ENCODE assay signal across 23 cellular contexts in the genomic region with DNA sequence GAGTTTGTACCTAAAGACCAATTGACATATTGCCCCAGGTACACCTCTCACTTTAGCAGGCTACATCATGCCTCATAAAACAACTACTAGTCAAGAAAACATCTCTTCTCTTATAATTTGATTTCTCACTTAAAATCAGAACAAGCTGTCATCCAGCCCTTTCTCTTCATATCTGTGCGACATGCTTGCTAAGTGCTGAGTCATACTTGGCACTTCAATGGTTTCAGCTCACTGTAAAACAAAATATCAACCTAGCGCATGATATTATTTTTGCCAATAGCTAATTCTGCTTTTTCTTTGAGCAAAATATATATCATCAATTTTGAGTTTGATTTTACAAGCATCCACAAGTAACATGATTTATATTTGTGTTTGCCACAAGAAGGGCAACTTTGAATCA. TPM values are rescaled to one million over a fixed set of nuclear protein-coding genes. Genes with fewer than 3 reads are reported as not detected.
DNase-seq lines count a peak whose midpoint lies in the region; ATAC-seq, FAIRE-seq and TF ChIP-seq lines count a peak whose summit lies in the region.
"Had no signal": no experiment of that assay in that cellular context is flagged by ENCODE, and none has a peak within 500 bp of the region (broad histone marks: within the 10 kb centered on the region; RNA-seq: fewer than 3 reads in every experiment).

No MANE protein-coding gene starts in this region.

- H4K20me1 ChIP-seq in mammary epithelial cell (ENCODE audit: insufficient read depth, low read length), result no peaks in the 10 kb centered on the region

- FAIRE-seq in frontal cortex (lab: Jason Lieb, UNC), result no peak

- no TSS peak for BruUV-seq in mammary epithelial cell (replicated peaks; lab: Mats Ljungman, UMichigan)

- H3K4me3 Mint-ChIP-seq in activated CD4-positive, alpha-beta T cell treated with anti-CD3 and anti-CD28 coated beads for 36 hours, result no peak overlapping the region
- H3K4me3 Mint-ChIP-seq: neural progenitor cell had no signal

- 66% methylated on average over 2 of the region's 2 CpGs for WGBS in mammary epithelial cell (ENCODE audit: low coverage, missing lambda C conversion rate)
- 58 to 81% (median 78%) methylated on average over 2 of the region's 2 CpGs for WGBS in spleen, 5 donors

- H3K27ac ChIP-seq in C4-2B (peak overlapping the region; percentile 78; the same call in 1 of the 2 replicates), mammary epithelial cell (ENCODE audit: insufficient read depth, low read depth, low read length) (no peak overlapping the region), spleen (no peak overlapping the region)
- H3K27ac ChIP-seq: neural progenitor cell, right atrium auricular region, tibial artery, WERI-Rb-1 had no signal

- H3K9me3 ChIP-seq in mammary epithelial cell (replicated peaks; ENCODE audit: insufficient read depth, low read length) (peaks cover 9% of the 10 kb centered on the region), spleen (peaks cover 4 to 35% (median 24%) of the 10 kb centered on the region in 8 donors)
- H3K9me3 ChIP-seq: BE2C had no signal

- no peaks in the 10 kb centered on the region for H3K79me2 ChIP-seq in mammary epithelial cell (ENCODE audit: insufficient read depth, low read length)

- no peaks in the 10 kb centered on the region for H3K36me3 ChIP-seq in mammary epithelial cell (ENCODE audit: insufficient read depth, low read length)
- no peaks in the 10 kb centered on the region for H3K36me3 ChIP-seq in spleen
- H3K36me3 ChIP-seq: BE2C, neural progenitor cell, right atrium auricular region, tibial artery, WERI-Rb-1 had no signal

- DNase-seq in HT1080 (ENCODE audit: low read depth) (peak; percentile 0), mammary epithelial cell (peak; percentile 28), lung microvascular endothelial cell (ENCODE audit: low read depth in 2 of 2) (peak; percentile 2 to 13), spleen (no peak), frontal cortex (ENCODE audit: low spot score in 2 of 2) (no peak), ureter (ENCODE audit: low spot score) (no peak)
- DNase-seq in activated CD4-positive, alpha-beta T cell treated with anti-CD3 and anti-CD28 coated beads for 36 hours, result no peak
- DNase-seq: activated CD8-positive, alpha-beta memory T cell treated with anti-CD3 and anti-CD28 coated beads for 24 hours; activated effector memory CD4-positive, alpha-beta T cell treated with anti-CD3 and anti-CD28 coated beads, Interleukin-2, amount 50 U/mL, for 16 hours; BE2C; DMS 273 treated with DMSO at 0.1 percent for 48 hours; effector CD4-positive, alpha-beta T cell; foreskin melanocyte; GOT3; NCI-H1105 treated with DMSO at 0.1 percent for 48 hours; NCI-H2227 treated with DMSO at 0.1 percent for 48 hours; stimulated activated CD4-positive, alpha-beta T cell treated with anti-CD3 and anti-CD28 coated beads, Interleukin-2, amount 100 ng/mL, for 24 hours; tibial artery; WERI-Rb-1 had no signal

- H3K4me3 ChIP-seq in mammary epithelial cell (replicated peaks in 1 of 3; ENCODE audit: insufficient read depth in 1 of 3, low read depth in 2 of 3, low read length in 3 of 3) (no peak overlapping the region), spleen (no peak overlapping the region)
- H3K4me3 ChIP-seq: lung, neural progenitor cell, right atrium auricular region, tibial artery had no signal

- H3K4me1 Mint-ChIP-seq in activated CD4-positive, alpha-beta T cell treated with anti-CD3 and anti-CD28 coated beads for 36 hours, result no peaks in the 10 kb centered on the region
- H3K4me1 Mint-ChIP-seq: neural progenitor cell had no signal

- CTCF ChIA-PET in mammary epithelial cell (lab: Charles Lee; ENCODE audit: low non-redundant PET), result no interaction called here
- CTCF ChIA-PET in activated CD4-positive, alpha-beta T cell treated with anti-CD3 and anti-CD28 coated beads for 36 hours (lab: Charles Lee), result interaction anchor here (0.6 kb wide), 1 partner anchor 8 kb away, joined by 4 read pairs; no protein-coding TSS in a partner anchor

- no peak for TF ChIP-seq CTCF in C4-2B (conservative IDR thresholded peaks at IDR 0.05)
- no peak for TF ChIP-seq CTCF in mammary epithelial cell (conservative IDR thresholded peaks at IDR 0.05 in 1 of 2, IDR thresholded peaks at IDR 0.05 in 1 of 2; ENCODE audit: extremely low read depth in 1 of 2, insufficient read depth in 1 of 2, low read depth in 1 of 2, low read length in 2 of 2)
- TF ChIP-seq CTCF in spleen (IDR thresholded peaks at IDR 0.05 in 8 of 11, conservative IDR thresholded peaks at IDR 0.05 in 3 of 11), result no peak

- H3K27me3 ChIP-seq in mammary epithelial cell (ENCODE audit: insufficient read depth, low read length), result no peaks in the 10 kb centered on the region
- no peaks in the 10 kb centered on the region for H3K27me3 ChIP-seq in spleen (replicated peaks in 1 of 7)
- H3K27me3 ChIP-seq: BE2C, neural progenitor cell, right atrium auricular region, tibial artery had no signal

- no peaks in the 10 kb centered on the region for H3K27me3 Mint-ChIP-seq in activated CD4-positive, alpha-beta T cell treated with anti-CD3 and anti-CD28 coated beads for 36 hours

- dilution Hi-C loops in mammary epithelial cell (cut with HindIII; ENCODE audit: low sequenced_read_pairs), result no loop called here

- no peak overlapping the region for H2AFZ ChIP-seq in mammary epithelial cell (ENCODE audit: low read depth, low read length)
- H2AFZ ChIP-seq: neural progenitor cell had no signal

- H3K9ac ChIP-seq in mammary epithelial cell (ENCODE audit: insufficient read depth, low read length), result no peak overlapping the region
- H3K9ac ChIP-seq: neural progenitor cell had no signal

- intact Hi-C loops in mammary epithelial cell (cut with micrococcal nuclease), result no loop called here
- intact Hi-C loops in activated CD4-positive, alpha-beta T cell treated with anti-CD3 and anti-CD28 coated beads for 36 hours (cut with DNase I, micrococcal nuclease), result no loop called here
- intact Hi-C loops in spleen (cut with DNase I; ENCODE audit: low total_unique reads), result no loop called here

- TF ChIP-seq POLR2A in spleen (IDR thresholded peaks at IDR 0.05), result no peak

- in situ Hi-C loops in mammary epithelial cell (cut with MboI; ENCODE audit: low sequenced_read_pairs in 2 of 2), result no loop called here

- ATAC-seq in activated CD4-positive, alpha-beta T cell treated with anti-CD3 and anti-CD28 coated beads for 36 hours, result no peak

- H3K9me3 Mint-ChIP-seq in activated CD4-positive, alpha-beta T cell treated with anti-CD3 and anti-CD28 coated beads for 36 hours (ENCODE audit: low read depth), result peaks cover 8% of the 10 kb centered on the region

- POLR2A ChIA-PET in activated CD4-positive, alpha-beta T cell treated with anti-CD3 and anti-CD28 coated beads for 36 hours (lab: Charles Lee), result no interaction called here

- no peak overlapping the region for H3K4me2 ChIP-seq in mammary epithelial cell (ENCODE audit: insufficient read depth, low read depth, low read length)
- H3K4me2 ChIP-seq: neural progenitor cell had no signal

- H3K27ac Mint-ChIP-seq in activated CD4-positive, alpha-beta T cell treated with anti-CD3 and anti-CD28 coated beads for 36 hours, result no peak overlapping the region
- H3K27ac Mint-ChIP-seq: neural progenitor cell had no signal

- H3K36me3 Mint-ChIP-seq in activated CD4-positive, alpha-beta T cell treated with anti-CD3 and anti-CD28 coated beads for 36 hours (ENCODE audit: low read depth), result peaks cover 1% of the 10 kb centered on the region
- H3K36me3 Mint-ChIP-seq: neural progenitor cell had no signal

- H3K4me1 ChIP-seq in mammary epithelial cell (ENCODE audit: insufficient read depth, low read length), result no peaks in the 10 kb centered on the region
- no peaks in the 10 kb centered on the region for H3K4me1 ChIP-seq in spleen
- H3K4me1 ChIP-seq: BE2C, neural progenitor cell, right atrium auricular region, tibial artery had no signal

RNA-seq across cellular contexts. Expression of gene FUNDC1, which starts 27.9 kb away (rescaled TPM):
- 16.7 and 18.8 TPM in 2 replicates for total RNA-seq in HT1080 (2014; rRNA removed; shearing (Covaris generic))
- polyA plus RNA-seq in HT1080 (2015; cell fraction: cytosol; rRNA removed), result 18.0 and 19.3 TPM in 2 replicates
- 8.7 and 8.8 TPM in 2 replicates for polyA plus RNA-seq in HT1080 (2015; cell fraction: nucleus; rRNA removed)
- total RNA-seq in mammary epithelial cell, result 10 to 100 TPM; 14.5 to 16.4 TPM
- 16.2 TPM for polyA plus RNA-seq in mammary epithelial cell
- polyA minus RNA-seq in mammary epithelial cell, result 16.6 TPM
- 6.5 and 8.1 TPM in 2 replicates for total RNA-seq in lung microvascular endothelial cell
- total RNA-seq in activated CD4-positive, alpha-beta T cell treated with anti-CD3 and anti-CD28 coated beads for 36 hours, result 10 to 100 TPM; 12.4 to 12.5 TPM
- total RNA-seq in spleen, result 10 to 100 TPM in 6 of 7 donors, 1 to 10 TPM in 1; 9.5 to 13.7 (median 11.5) TPM
- 10 to 100 TPM; 13.3 to 16.1 (median 15.1) TPM for polyA plus RNA-seq in spleen
- 22.8 TPM for total RNA-seq in frontal cortex
- 16.1 TPM for total RNA-seq in ureter

Comparison
In these comparisons a context has a peak if more than half of its experiments do, and no peak if none do; other contexts are left out.
1. DNase-seq: peak in HT1080 (single experiment), mammary epithelial cell (single experiment) and lung microvascular endothelial cell (2 of 2); none in activated CD4-positive, alpha-beta T cell treated with anti-CD3 and anti-CD28 coated beads for 36 hours (single experiment), spleen (single experiment), frontal cortex (0 of 2) and ureter (single experiment).